9 cellular contexts compared by ENCODE assay signal in the genomic region with DNA sequence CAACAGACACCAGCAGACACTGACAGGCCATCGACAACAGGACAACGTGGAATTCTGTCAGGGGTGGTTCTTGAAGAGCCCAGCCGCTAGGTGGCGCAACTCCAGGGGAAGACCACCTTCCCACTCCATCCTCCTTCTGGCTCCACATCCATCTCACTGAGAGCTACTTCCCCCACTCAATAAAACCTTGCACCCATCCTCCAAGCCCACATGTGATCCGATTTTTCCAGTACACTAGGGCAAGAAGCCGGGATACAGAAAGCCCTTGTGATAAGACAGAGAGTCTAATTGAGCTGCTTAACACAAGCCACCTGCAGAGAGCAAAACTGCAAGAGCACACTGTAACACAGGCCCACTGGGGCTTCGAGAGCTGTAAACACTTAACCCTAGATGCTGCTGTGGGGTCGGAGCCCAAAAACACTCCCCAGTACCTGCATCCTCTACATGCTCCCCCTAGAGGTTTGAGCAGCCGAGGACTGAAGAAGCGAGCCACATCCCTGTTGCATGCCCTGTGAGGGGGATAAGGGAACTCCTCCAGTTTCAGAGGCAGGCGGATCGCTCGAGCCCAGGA. TPM values are rescaled to one million over a fixed set of nuclear protein-coding genes. Genes with fewer than 3 reads are reported as not detected.
DNase-seq lines count a peak whose midpoint lies in the region; ATAC-seq, FAIRE-seq and TF ChIP-seq lines count a peak whose summit lies in the region.
"Had no signal": no experiment of that assay in that cellular context is flagged by ENCODE, and none has a peak within 500 bp of the region (broad histone marks: within the 10 kb centered on the region; RNA-seq: fewer than 3 reads in every experiment).

No MANE protein-coding gene starts in this region.

- BruUV-seq in GM12878 (replicated peaks; lab: Mats Ljungman, UMichigan) = no TSS peak

- no peaks in the 10 kb centered on the region for H3K79me2 ChIP-seq in GM23248 (ENCODE audit: insufficient read depth)
- no peaks in the 10 kb centered on the region for H3K79me2 ChIP-seq in GM12878 (ENCODE audit: control insufficient read depth, insufficient read depth, low read length)

- H3K27me3 ChIP-seq in GM23248 (replicated peaks; ENCODE audit: insufficient read depth) (no peaks in the 10 kb centered on the region; the same call in 1 of the 2 replicates), GM12878 (replicated peaks in 1 of 2; ENCODE audit: control insufficient read depth in 2 of 2, insufficient read depth in 2 of 2, low read length in 1 of 2) (no peaks in the 10 kb centered on the region)
- H3K27me3 ChIP-seq: SJSA1 had no signal

- no peak overlapping the region for H3K27ac Mint-ChIP-seq in natural killer cell

- intact Hi-C loops in GM12878 (cut with micrococcal nuclease; ENCODE audit: unreplicated experiment) = no loop called here
- intact Hi-C loops in natural killer cell (cut with micrococcal nuclease) = loop anchor here (5.0 kb wide), 1 partner anchor 731 kb away; no protein-coding TSS in a partner anchor

- DNase-seq in Daoy (ENCODE audit: low read depth) = peak; percentile 58
- peak; percentile 40 for DNase-seq in GM23248
- DNase-seq in OCI-M2 (lab: John Stamatoyannopoulos, UW; ENCODE audit: unreplicated experiment) = peak; percentile 11
- DNase-seq in GM12878 (ENCODE audit: low read depth, low spot score) = no peak
- DNase-seq in natural killer cell = peak; percentile 28
- no peak for DNase-seq in occipital lobe (lab: John Stamatoyannopoulos, UW)
- no peak for DNase-seq in GF-D8 (lab: John Stamatoyannopoulos, UW)

- no peak overlapping the region for H3K4me3 Mint-ChIP-seq in natural killer cell

- no peak for TF ChIP-seq POLR2A in GM12878 (IDR thresholded peaks at IDR 0.05; ENCODE audit: low read depth, low read length)

- RAD21 ChIA-PET in GM12878 (lab: Charles Lee; ENCODE audit: unreplicated experiment) = interaction anchor here (0.5 kb wide), 1 partner anchor 61 kb away, joined by 3 read pairs; no protein-coding TSS in a partner anchor

- H3K27ac ChIP-seq in GM23248 (no peak overlapping the region), GM12878 (ENCODE audit: control insufficient read depth, insufficient read depth) (no peak overlapping the region)
- H3K27ac ChIP-seq: SJSA1 had no signal

- TF ChIP-seq EP300 in GM12878 (IDR thresholded peaks at IDR 0.05; ENCODE audit: borderline replicate concordance in 1 of 2, control insufficient read depth in 1 of 2, low read depth in 2 of 2, low read length in 2 of 2) = no peak

- WGBS in GM23248 (ENCODE audit: low coverage in 1 of 2, low lambda C conversion rate in 2 of 2, missing lambda C conversion rate in 2 of 2), 2 experiments = 20 to 24% methylated on average over 12 of the region's 13 CpGs
- 12% methylated on average over 13 of the region's 13 CpGs for WGBS in GM12878 (ENCODE audit: insufficient coverage, insufficient replicate concordance, low lambda C conversion rate, missing lambda C conversion rate)

- H3K4me3 ChIP-seq in GM23248 (no peak overlapping the region), GM12878 (no peak overlapping the region)
- H3K4me3 ChIP-seq: SJSA1 had no signal

- no peaks in the 10 kb centered on the region for H3K36me3 ChIP-seq in GM23248 (ENCODE audit: low read depth)
- H3K36me3 ChIP-seq in GM12878 (ENCODE audit: control insufficient read depth in 2 of 2, insufficient read depth in 2 of 2, low read length in 1 of 2) = no peaks in the 10 kb centered on the region
- H3K36me3 ChIP-seq: SJSA1 had no signal

- H3K9me3 Mint-ChIP-seq in natural killer cell = no peaks in the 10 kb centered on the region

- POLR2A ChIA-PET in GM12878 (lab: Charles Lee) = no interaction called here

- in situ Hi-C loops in GM23248 (cut with MboI) = no loop called here
- in situ Hi-C loops in GM12878 (cut with MboI) = no loop called here

- H3K9ac ChIP-seq in GM23248 (no peak overlapping the region), GM12878 (ENCODE audit: control insufficient read depth, insufficient read depth, low read length) (no peak overlapping the region)

- H3K9me3 ChIP-seq in GM23248 (ENCODE audit: low read depth) (no peaks in the 10 kb centered on the region), GM12878 (replicated peaks; ENCODE audit: control insufficient read depth, insufficient read depth, low read length) (no peaks in the 10 kb centered on the region)
- H3K9me3 ChIP-seq: SJSA1 had no signal

- no peaks in the 10 kb centered on the region for H3K9me2 ChIP-seq in GM23248 (ENCODE audit: insufficient read depth)

- H3F3A ChIP-seq in GM23248 (ENCODE audit: insufficient read depth) = no peaks in the 10 kb centered on the region

- no peaks in the 10 kb centered on the region for H3K36me3 Mint-ChIP-seq in natural killer cell

- H4K20me1 ChIP-seq in GM23248 (ENCODE audit: insufficient read depth) (no peaks in the 10 kb centered on the region), GM12878 (ENCODE audit: control insufficient read depth, insufficient read depth) (no peaks in the 10 kb centered on the region)

- peak; percentile 25; the same call in 1 of the 2 replicates for TF ChIP-seq RAD21 in GM12878 (IDR thresholded peaks at IDR 0.05; ENCODE audit: insufficient read depth, low read depth, low read length)

- peaks cover 2 to 5% of the 10 kb centered on the region in 2 donors for H3K27me3 Mint-ChIP-seq in natural killer cell (ENCODE audit: low read depth in 2 of 2)

- CTCF ChIA-PET in GM12878 (lab: Yijun Ruan, JAX) = interaction anchor here (0.7 to 3.8 kb wide), 47 partner anchors 9 to 378 kb away, joined by 3 to 36 read pairs (median 4); no protein-coding TSS in a partner anchor

- ATAC-seq in GM12878 (peak; percentile 91), natural killer cell (peak in 1 of 3 donors; percentile 40)
- ATAC-seq: left colon had no signal

- peaks cover 0 to 5% of the 10 kb centered on the region in 2 donors for H3K4me1 Mint-ChIP-seq in natural killer cell

- TF ChIP-seq CTCF in GM12878 (IDR thresholded peaks at IDR 0.05 in 2 of 3, conservative IDR thresholded peaks at IDR 0.05 in 1 of 3; ENCODE audit: control insufficient read depth in 2 of 3, extremely low read depth in 1 of 3, insufficient read depth in 1 of 3, low read depth in 3 of 3, low read length in 3 of 3) = peak; percentile 60 to 82 (median 70)
- TF ChIP-seq CTCF in natural killer cell (IDR thresholded peaks at IDR 0.05) = peak; percentile 74

- H2AFZ ChIP-seq in GM23248 (no peak overlapping the region), GM12878 (ENCODE audit: control insufficient read depth, low read depth, low read length) (no peak overlapping the region)

- SMC1A ChIA-PET in GM12878 (lab: Charles Lee; ENCODE audit: uncharacterized antibody, unreplicated experiment) = interaction anchor here (0.8 to 1.7 kb wide), 6 partner anchors 9 to 175 kb away, joined by 3 to 5 read pairs (median 3); no protein-coding TSS in a partner anchor

- no peak for FAIRE-seq in GM12878 (lab: Jason Lieb, UNC)

- H3K4me1 ChIP-seq in GM23248 (ENCODE audit: insufficient read depth) (no peaks in the 10 kb centered on the region), GM12878 (ENCODE audit: control insufficient read depth, insufficient read depth, low read length) (no peaks in the 10 kb centered on the region)
- H3K4me1 ChIP-seq: SJSA1 had no signal

- H3K4me2 ChIP-seq in GM23248 (ENCODE audit: unreplicated experiment) = no peak overlapping the region
- no peak overlapping the region for H3K4me2 ChIP-seq in GM12878 (ENCODE audit: control insufficient read depth, insufficient read depth)

RNA-seq across cellular contexts. Expression of gene RAB39A, which starts 11.5 kb away (rescaled TPM):
- 15.6 and 15.7 TPM in 2 replicates for total RNA-seq in Daoy (2014; rRNA removed; shearing (Covaris generic))
- total RNA-seq in GM23248 (2014; rRNA removed; shearing (Covaris generic)) = not detected in 2 replicates
- polyA plus RNA-seq in GM23248 (2016; fragmentation: Nextera tagmentation; extraction: Ambion mirVana) (not detected in 2 replicates), GM12878 (2011; rRNA removed) (6.8 and 8.0 TPM in 2 replicates), GM12878 (2014; fragmentation: Illumina TruSeq; extraction: Trizol) (6.8 and 7.5 TPM in 2 replicates), GM12878 (2014; fragmentation: Nextera tagmentation; extraction: Ambion mirVana) (under 1 TPM; 0.10 to 0.18 TPM), GM12878 (2014; rRNA removed) (3.6 and 4.3 TPM in 2 replicates), GM12878 (2016; fragmentation: Nextera tagmentation; extraction: Ambion mirVana) (1 to 10 TPM; 2.0 to 2.1 TPM)
- total RNA-seq in GM12878 (2013; cell fraction: nucleolus; rRNA removed) = 9.3 and 10.0 TPM in 2 replicates
- total RNA-seq in GM12878 (2014; rRNA removed) (5.8 and 8.3 TPM in 2 replicates), GM12878 (2014; rRNA removed; fragmentation: Illumina TruSeq; extraction: Trizol) (9.2 and 9.5 TPM in 2 replicates), GM12878 (2021) (5.5 and 6.8 TPM in 2 replicates), natural killer cell (under 1 TPM in 2 of 3 donors, not detected in 1; 0.14 to 0.20 TPM), occipital lobe (47.7 TPM)
- 0.68 TPM for polyA plus RNA-seq in GM12878 (2011; ENCODE audit: low read depth)
- polyA plus RNA-seq in GM12878 (2011; cell fraction: cytosol; rRNA removed) = 3.3 TPM in 2 replicates
- polyA plus RNA-seq in GM12878 (2011; cell fraction: nucleus; rRNA removed) = 1.5 and 1.6 TPM in 2 replicates
- 1.6 and 1.7 TPM in 2 replicates for polyA plus RNA-seq in GM12878 (2012)
- 5.6 and 7.2 TPM in 2 replicates for polyA minus RNA-seq in GM12878 (2011; rRNA and poly(A)+ RNA removed)
- polyA minus RNA-seq in GM12878 (2011; cell fraction: cytosol; rRNA and poly(A)+ RNA removed) = 2.3 and 3.4 TPM in 2 replicates
- 0.85 and 2.0 TPM in 2 replicates for polyA minus RNA-seq in GM12878 (2011; cell fraction: nucleus; rRNA and poly(A)+ RNA removed)
- total RNA-seq: SJSA1 had no signal

RNA-seq across cellular contexts. Expression of gene SLC35F2, which starts 58.2 kb away (rescaled TPM):
- 65.8 and 74.7 TPM in 2 replicates for total RNA-seq in Daoy (2014; rRNA removed; shearing (Covaris generic))
- 11.5 and 12.9 TPM in 2 replicates for total RNA-seq in GM23248 (2014; rRNA removed; shearing (Covaris generic))
- polyA plus RNA-seq in GM23248 (2016; fragmentation: Nextera tagmentation; extraction: Ambion mirVana) = 11.5 and 12.4 TPM in 2 replicates
- total RNA-seq in GM12878 (2013; cell fraction: nucleolus; rRNA removed) = 40.2 and 41.6 TPM in 2 replicates
- 42.1 and 45.7 TPM in 2 replicates for total RNA-seq in GM12878 (2014; rRNA removed)
- 37.5 and 41.6 TPM in 2 replicates for total RNA-seq in GM12878 (2014; rRNA removed; fragmentation: Illumina TruSeq; extraction: Trizol)
- total RNA-seq in GM12878 (2021) = 33.4 and 33.9 TPM in 2 replicates
- 15.7 TPM for polyA plus RNA-seq in GM12878 (2011; ENCODE audit: low read depth)
- polyA plus RNA-seq in GM12878 (2011; rRNA removed) = 44.9 and 46.4 TPM in 2 replicates
- polyA plus RNA-seq in GM12878 (2011; cell fraction: cytosol; rRNA removed) = 39.2 and 41.4 TPM in 2 replicates
- polyA plus RNA-seq in GM12878 (2011; cell fraction: nucleus; rRNA removed) = 24.0 and 24.5 TPM in 2 replicates
- 19.2 and 22.1 TPM in 2 replicates for polyA plus RNA-seq in GM12878 (2012)
- polyA plus RNA-seq in GM12878 (2014; fragmentation: Illumina TruSeq; extraction: Trizol) = 38.6 and 39.3 TPM in 2 replicates
- polyA plus RNA-seq in GM12878 (2014; fragmentation: Nextera tagmentation; extraction: Ambion mirVana) = 10 to 100 TPM; 15.2 to 25.8 TPM
- 28.5 and 29.4 TPM in 2 replicates for polyA plus RNA-seq in GM12878 (2014; rRNA removed)
- 10 to 100 TPM; 48.0 to 48.8 TPM for polyA plus RNA-seq in GM12878 (2016; fragmentation: Nextera tagmentation; extraction: Ambion mirVana)
- 86.7 and 119 TPM in 2 replicates for polyA minus RNA-seq in GM12878 (2011; rRNA and poly(A)+ RNA removed)
- 25.8 and 30.9 TPM in 2 replicates for polyA minus RNA-seq in GM12878 (2011; cell fraction: cytosol; rRNA and poly(A)+ RNA removed)
- polyA minus RNA-seq in GM12878 (2011; cell fraction: nucleus; rRNA and poly(A)+ RNA removed) = 8.6 and 11.1 TPM in 2 replicates
- 1 to 10 TPM; 1.2 to 3.7 (median 2.7) TPM for total RNA-seq in natural killer cell
- total RNA-seq in occipital lobe = 22.6 TPM

Comparison
In these comparisons a context has a peak if more than half of its experiments do, and no peak if none do; other contexts are left out.
1. DNase-seq: peak in Daoy (single experiment), GM23248 (single experiment), OCI-M2 (single experiment) and natural killer cell (single experiment); none in GM12878 (single experiment), occipital lobe (single experiment) and GF-D8 (single experiment).